ENCODE assay signal across 33 cellular contexts in genomic region chr4:86846921-86847320, GRCh38. TPM values are rescaled to one million over a fixed set of nuclear protein-coding genes. Genes with fewer than 3 reads are reported as not detected.
A peak's percentile ranks its signal among the peaks of the same experiment; 100 is the strongest.
DNase-seq lines count a peak whose midpoint lies in the region; ATAC-seq, FAIRE-seq and TF ChIP-seq lines count a peak whose summit lies in the region.
"Had no signal": no experiment of that assay in that cellular context is flagged by ENCODE, and none has a peak within 500 bp of the region (broad histone marks: within the 10 kb centered on the region; RNA-seq: fewer than 3 reads in every experiment).

No MANE protein-coding gene starts in this region.

- ATAC-seq in Right ventricle myocardium superior (ENCODE audit: poor library complexity), result no peak
- ATAC-seq: lower lobe of right lung, right lobe of liver had no signal

- H3K36me3 ChIP-seq in right atrium auricular region, result no peaks in the 10 kb centered on the region
- H3K36me3 ChIP-seq in endothelial cell of umbilical vein (ENCODE audit: control insufficient read depth in 2 of 2, extremely low read depth in 1 of 2, insufficient read depth in 2 of 2, low read length in 2 of 2), result no peaks in the 10 kb centered on the region
- no peaks in the 10 kb centered on the region for H3K36me3 ChIP-seq in vagina
- H3K36me3 ChIP-seq: BLaER1, lower lobe of right lung, right lobe of liver had no signal

- intact Hi-C loops in Right ventricle myocardium superior (cut with DNase I) (no loop called here), endothelial cell of umbilical vein (cut with micrococcal nuclease) (no loop called here), vagina (cut with DNase I) (no loop called here)

- CTCF ChIA-PET in endothelial cell of umbilical vein (lab: Charles Lee), result interaction anchor here (1.0 kb wide), 1 partner anchor 193 kb away, joined by 3 read pairs; no protein-coding TSS in a partner anchor

- no peaks in the 10 kb centered on the region for H3K79me2 ChIP-seq in endothelial cell of umbilical vein (ENCODE audit: control insufficient read depth, insufficient read depth, low read length)
- H3K79me2 ChIP-seq: parathyroid adenoma had no signal

- TF ChIP-seq CTCF in right atrium auricular region (IDR thresholded peaks at IDR 0.05), result no peak
- no peak for TF ChIP-seq CTCF in endothelial cell of umbilical vein (IDR thresholded peaks at IDR 0.05; ENCODE audit: extremely low read depth in 1 of 2, insufficient read depth in 1 of 2, low read depth in 1 of 2, low read length in 2 of 2)
- TF ChIP-seq CTCF in foreskin fibroblast (IDR thresholded peaks at IDR 0.05; ENCODE audit: low read depth, low read length), result no peak
- no peak for TF ChIP-seq CTCF in vagina (IDR thresholded peaks at IDR 0.05)

- no peak overlapping the region for H3K9ac ChIP-seq in endothelial cell of umbilical vein (replicated peaks; ENCODE audit: extremely low read depth, insufficient read depth, low read length)
- H3K9ac ChIP-seq: BLaER1, parathyroid adenoma had no signal

- no peak overlapping the region for H2AFZ ChIP-seq in endothelial cell of umbilical vein (ENCODE audit: low read depth, low read length)
- H2AFZ ChIP-seq: parathyroid adenoma had no signal

- H3K4me1 ChIP-seq in right atrium auricular region (peaks cover 0 to 12% of the 10 kb centered on the region in 2 donors), endothelial cell of umbilical vein (ENCODE audit: control insufficient read depth, extremely low read depth, insufficient read depth, low read length) (peaks cover 14% of the 10 kb centered on the region), vagina (peaks cover 41% of the 10 kb centered on the region)
- H3K4me1 ChIP-seq: lower lobe of right lung, parathyroid adenoma, right lobe of liver had no signal

- no peak for TF ChIP-seq POLR2A in endothelial cell of umbilical vein (IDR thresholded peaks at IDR 0.05; ENCODE audit: low read depth, low read length)
- TF ChIP-seq POLR2A in vagina (IDR thresholded peaks at IDR 0.05), result no peak

- H3K4me2 ChIP-seq in endothelial cell of umbilical vein (ENCODE audit: insufficient read depth, low read length), result no peak overlapping the region

- peak; percentile 63 for FAIRE-seq in endothelial cell of umbilical vein (lab: Jason Lieb, UNC)
- FAIRE-seq: endometrium, kidney, RCC 7860 had no signal

- no peaks in the 10 kb centered on the region for H3K9me1 ChIP-seq in endothelial cell of umbilical vein (replicated peaks; ENCODE audit: control insufficient read depth, extremely low read depth, insufficient read depth, low read length)

- no peaks in the 10 kb centered on the region for H4K20me1 ChIP-seq in endothelial cell of umbilical vein (replicated peaks; ENCODE audit: control insufficient read depth, extremely low read depth, insufficient read depth, low read length)
- H4K20me1 ChIP-seq: BLaER1 had no signal

- H3K4me3 ChIP-seq in right atrium auricular region (no peak overlapping the region), endothelial cell of umbilical vein (replicated peaks in 1 of 3; ENCODE audit: insufficient read depth in 1 of 3, low read depth in 1 of 3, low read length in 3 of 3) (no peak overlapping the region), foreskin fibroblast (ENCODE audit: low read depth in 1 of 2, low read length in 2 of 2) (peak overlapping the region in 1 of 2 donors; percentile 57), vagina (peak overlapping the region in 1 of 2 donors; percentile 32)
- H3K4me3 ChIP-seq: BLaER1, lower lobe of right lung, right lobe of liver had no signal

- H3K27me3 ChIP-seq in right atrium auricular region, result no peaks in the 10 kb centered on the region
- peaks cover 0 to 2% of the 10 kb centered on the region in 2 experiments for H3K27me3 ChIP-seq in endothelial cell of umbilical vein (ENCODE audit: control insufficient read depth in 2 of 2, insufficient read depth in 2 of 2, low read length in 2 of 2)
- H3K27me3 ChIP-seq in vagina, result no peaks in the 10 kb centered on the region
- H3K27me3 ChIP-seq: BLaER1, right lobe of liver had no signal

- H3K27ac ChIP-seq in right atrium auricular region (peak overlapping the region; percentile 38 to 67), endothelial cell of umbilical vein (ENCODE audit: insufficient read depth, low read depth, low read length) (no peak overlapping the region), vagina (peak overlapping the region; percentile 72)
- H3K27ac ChIP-seq: BLaER1, HL-60, lower lobe of right lung, parathyroid adenoma, right lobe of liver had no signal

- dilution Hi-C loops in endothelial cell of umbilical vein (cut with MboI; ENCODE audit: extremely low pct_ligation_motif_present, low sequenced_read_pairs), result no loop called here

- no TSS peak for BruUV-seq in endothelial cell of umbilical vein (replicated peaks; lab: Mats Ljungman, UMichigan)

- no peak for DNase-seq in right atrium auricular region (ENCODE audit: low spot score)
- DNase-seq in Right ventricle myocardium superior, result no peak
- peak; percentile 79 for DNase-seq in endothelial cell of umbilical vein (ENCODE audit: low read depth, low spot score)
- peak; percentile 54 to 75 for DNase-seq in foreskin fibroblast
- no peak for DNase-seq in vagina (ENCODE audit: extremely low spot score in 2 of 2)
- no peak for DNase-seq in NCI-H446 (lab: John Stamatoyannopoulos, UW)
- DNase-seq in DMS153 treated with DMSO at 0.1 percent for 48 hours (lab: John Stamatoyannopoulos, UW; ENCODE audit: unreplicated experiment), result no peak
- DNase-seq in effector CD4-positive, alpha-beta T cell, result no peak
- DNase-seq: activated CD4-positive, alpha-beta T cell treated with anti-CD3 and anti-CD28 coated beads for 1 hour; activated CD8-positive, alpha-beta memory T cell treated with anti-CD3 and anti-CD28 coated beads for 24 hours; activated naive CD4-positive, alpha-beta T cell treated with Interleukin-2 at 50 U/mL for 16 hours; activated T-cell treated with anti-CD3 and anti-CD28 coated beads, Interleukin-2, amount 50 U/mL, for 1 hour; amygdala; GF-D8; HCEC 1CT; Karpas-422; kidney; lower lobe of right lung; MV-4-11; NCI-H1694; NCI-H2171; NCI-H524; right lobe of liver had no signal

- POLR2A ChIA-PET in endothelial cell of umbilical vein (lab: Charles Lee), result no interaction called here

- H3K9me3 ChIP-seq in right atrium auricular region (no peaks in the 10 kb centered on the region), endothelial cell of umbilical vein (replicated peaks; ENCODE audit: control insufficient read depth, insufficient read depth, low read length) (no peaks in the 10 kb centered on the region), vagina (no peaks in the 10 kb centered on the region)
- H3K9me3 ChIP-seq: lower lobe of right lung, right lobe of liver had no signal

TF ChIP-seq in endothelial cell of umbilical vein, 7 proteins besides CTCF, POLR2A, EP300 and RAD21:
- TF ChIP-seq, protein P1, sequence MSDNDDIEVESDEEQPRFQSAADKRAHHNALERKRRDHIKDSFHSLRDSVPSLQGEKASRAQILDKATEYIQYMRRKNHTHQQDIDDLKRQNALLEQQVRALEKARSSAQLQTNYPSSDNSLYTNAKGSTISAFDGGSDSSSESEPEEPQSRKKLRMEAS (IDR thresholded peaks at IDR 0.05; ENCODE audit: insufficient read depth, insufficient read length), result no peak
- no peak for TF ChIP-seq FOS (IDR thresholded peaks at IDR 0.05; ENCODE audit: borderline replicate concordance, insufficient read depth, low read length)
- TF ChIP-seq JUN (IDR thresholded peaks at IDR 0.05; ENCODE audit: borderline replicate concordance, insufficient read depth, insufficient read length, low read depth), result no peak
- no peak for TF ChIP-seq EZH2 (IDR thresholded peaks at IDR 0.05; ENCODE audit: borderline replicate concordance, low read depth, low read length, severe bottlenecking)
- no peak for TF ChIP-seq GATA2 (IDR thresholded peaks at IDR 0.05; ENCODE audit: insufficient read depth, insufficient read length, low read depth, low read length)
- no peak for TF ChIP-seq MYC (IDR thresholded peaks at IDR 0.05; ENCODE audit: low read depth, low read length)
- TF ChIP-seq POLR2AphosphoS5 (IDR thresholded peaks at IDR 0.05; ENCODE audit: insufficient read depth, low read depth, low read length), result no peak

RNA-seq across cellular contexts. Expression of gene SLC10A6, which starts 2.3 kb away (rescaled TPM):
- total RNA-seq in right atrium auricular region (1 to 10 TPM; 1.3 to 1.7 TPM), Right ventricle myocardium superior (0.43 TPM), endothelial cell of umbilical vein (not detected in 2 replicates), vagina (28.2 TPM)
- 0.04 TPM in 1 of 2 replicates, not detected in the other for polyA plus RNA-seq in endothelial cell of umbilical vein
- not detected in 2 replicates for polyA plus RNA-seq in endothelial cell of umbilical vein (2011; cell fraction: cytosol; rRNA removed)
- polyA plus RNA-seq in endothelial cell of umbilical vein (2011; cell fraction: nucleus; rRNA removed), result 0.09 TPM in 1 of 2 replicates, not detected in the other
- not detected in 2 replicates for polyA plus RNA-seq in endothelial cell of umbilical vein (2012)
- polyA minus RNA-seq in endothelial cell of umbilical vein, result not detected in 2 replicates
- not detected for polyA minus RNA-seq in endothelial cell of umbilical vein (2011; cell fraction: cytosol; rRNA and poly(A)+ RNA removed)
- polyA minus RNA-seq in endothelial cell of umbilical vein (2011; cell fraction: nucleus; rRNA and poly(A)+ RNA removed), result not detected in 2 replicates
- total RNA-seq: A172; glomerular endothelial cell; neural crest cell; SK-MEL-5; T-helper 1 cell treated with Interleukin-12 subunit alpha and Interleukin-12 subunit beta and Interleukin-4 antibody, amounts not matched to agents 30 ng/mL and 1 ng/mL, for 36 hours had no signal

RNA-seq across cellular contexts. Expression of gene C4orf36, which starts 45.3 kb away (rescaled TPM):
- not detected for total RNA-seq in right atrium auricular region
- total RNA-seq in Right ventricle myocardium superior, result 0.59 TPM
- total RNA-seq in endothelial cell of umbilical vein, result 0.66 TPM in 1 of 2 replicates, not detected in the other
- polyA plus RNA-seq in endothelial cell of umbilical vein, result not detected in 2 replicates
- polyA plus RNA-seq in endothelial cell of umbilical vein (2011; cell fraction: cytosol; rRNA removed), result 0.21 and 0.32 TPM in 2 replicates
- 0.10 and 0.45 TPM in 2 replicates for polyA plus RNA-seq in endothelial cell of umbilical vein (2011; cell fraction: nucleus; rRNA removed)
- not detected in 2 replicates for polyA plus RNA-seq in endothelial cell of umbilical vein (2012)
- polyA minus RNA-seq in endothelial cell of umbilical vein, result not detected in 2 replicates
- not detected for polyA minus RNA-seq in endothelial cell of umbilical vein (2011; cell fraction: cytosol; rRNA and poly(A)+ RNA removed)
- polyA minus RNA-seq in endothelial cell of umbilical vein (2011; cell fraction: nucleus; rRNA and poly(A)+ RNA removed), result not detected in 2 replicates
- total RNA-seq in vagina, result not detected
- total RNA-seq: A172; glomerular endothelial cell; T-helper 1 cell treated with Interleukin-12 subunit alpha and Interleukin-12 subunit beta and Interleukin-4 antibody, amounts not matched to agents 30 ng/mL and 1 ng/mL, for 36 hours had no signal

Comparison
In these comparisons a context has a peak if more than half of its experiments do, and no peak if none do; other contexts are left out.
1. DNase-seq: peak in endothelial cell of umbilical vein (single experiment) and foreskin fibroblast (2 of 2); none in right atrium auricular region (single experiment), Right ventricle myocardium superior (single experiment), vagina (0 of 2), NCI-H446 (0 of 2), DMS153 treated with DMSO at 0.1 percent for 48 hours (single experiment) and effector CD4-positive, alpha-beta T cell (single experiment).
2. RNA of gene SLC10A6, which starts 2.3 kb away (total RNA-seq): 28.2 TPM in vagina (single experiment); 1.3 to 1.7 TPM in right atrium auricular region, 0.43 TPM in Right ventricle myocardium superior (single experiment) and not detected in endothelial cell of umbilical vein; every median in the first group is over 10 times any median in the second.